In the genomic region with DNA sequence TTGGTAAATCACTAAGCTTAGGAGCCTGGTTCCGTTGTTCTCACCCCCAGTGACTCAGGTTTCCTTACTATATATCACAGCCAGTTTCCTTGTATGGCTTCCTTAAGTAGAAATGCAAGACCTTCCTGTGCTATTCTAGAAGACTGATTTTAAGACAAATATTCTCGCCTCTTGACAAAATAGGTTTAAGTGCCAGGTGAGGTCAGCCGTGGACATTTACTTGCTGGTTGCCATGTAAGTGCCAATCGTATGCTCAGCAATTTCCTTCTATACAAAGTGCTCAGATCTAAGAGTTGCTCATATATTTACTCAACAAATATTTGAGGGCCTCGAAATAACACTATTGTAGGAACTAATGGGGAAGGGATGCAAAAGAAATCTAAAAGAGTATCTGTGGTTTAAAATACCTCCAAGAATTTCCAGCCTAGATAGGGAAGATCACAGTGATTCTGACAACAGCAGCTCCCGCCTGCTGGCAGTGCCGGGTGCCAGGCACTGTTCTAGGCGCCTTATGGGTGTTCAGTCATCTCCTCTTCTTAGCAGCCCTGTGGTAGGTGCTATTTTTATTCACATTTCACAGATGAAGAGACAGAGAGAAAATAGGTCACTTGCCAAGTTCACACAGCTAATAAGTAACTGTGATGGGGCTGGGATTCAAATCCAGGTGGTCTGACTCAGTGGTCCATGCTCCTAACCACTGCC, we compare ENCODE assay signal across 8 cellular contexts.
DNase-seq lines count a peak whose midpoint lies in the region; ATAC-seq, FAIRE-seq and TF ChIP-seq lines count a peak whose summit lies in the region.

No MANE protein-coding gene starts in this region.

- ATAC-seq in HepG2 (peak; percentile 39), right lobe of liver (no peak), Panc1 (0 out of 2 replicates have a peak, but pooled peaks have one; percentile 18)

- H3K36me3 ChIP-seq in HepG2 (replicated peaks in 1 of 2; ENCODE audit: control insufficient read depth in 1 of 2, insufficient read depth in 2 of 2, low read length in 2 of 2) (no peaks in the 10 kb centered on the region), right lobe of liver (no peaks in the 10 kb centered on the region), Panc1 (ENCODE audit: control insufficient read depth, insufficient read depth, low read length) (no peaks in the 10 kb centered on the region), kidney epithelial cell (ENCODE audit: control insufficient read depth, insufficient read depth, low read length) (no peaks in the 10 kb centered on the region), endodermal cell (ENCODE audit: control insufficient read depth, insufficient read depth, low read length) (no peaks in the 10 kb centered on the region)

- H3K9me3 Mint-ChIP-seq in endodermal cell: no peaks in the 10 kb centered on the region

- H3K4me1 ChIP-seq in HepG2 (ENCODE audit: insufficient read depth, low read length) (peaks cover 18% of the 10 kb centered on the region), right lobe of liver (no peaks in the 10 kb centered on the region), Panc1 (ENCODE audit: control insufficient read depth, insufficient read depth, low read length) (peaks cover 15% of the 10 kb centered on the region), endodermal cell (ENCODE audit: control insufficient read depth, insufficient read depth, low read length) (peaks cover 6% of the 10 kb centered on the region)

- TF ChIP-seq CTCF in HepG2 (CRISPR knock-in tag; IDR thresholded peaks at IDR 0.05): no peak
- no peak for TF ChIP-seq CTCF in right lobe of liver (IDR thresholded peaks at IDR 0.05)
- TF ChIP-seq CTCF in Panc1 (IDR thresholded peaks at IDR 0.05): no peak
- no peak for TF ChIP-seq CTCF in kidney epithelial cell (IDR thresholded peaks at IDR 0.05; ENCODE audit: insufficient read depth, low read length, poor library complexity, severe bottlenecking)
- TF ChIP-seq CTCF in endodermal cell (conservative IDR thresholded peaks at IDR 0.05): no peak

- no peak for TF ChIP-seq RAD21 in HepG2 (CRISPR knock-in tag; IDR thresholded peaks at IDR 0.05)

- intact Hi-C loops in HepG2 (cut with micrococcal nuclease; ENCODE audit: unreplicated experiment): no loop called here
- intact Hi-C loops in right lobe of liver (cut with DNase I): no loop called here
- intact Hi-C loops in Panc1 (cut with micrococcal nuclease; ENCODE audit: unreplicated experiment): no loop called here

- CTCF ChIA-PET in HepG2 (lab: Yijun Ruan, JAX; ENCODE audit: low intra/inter-chr PET ratio, low total read pairs): interaction anchor here (0.7 kb wide), 1 partner anchor 112 kb away, joined by 3 read pairs; no protein-coding TSS in a partner anchor
- CTCF ChIA-PET in Panc1 (lab: Charles Lee): no interaction called here

- H3K4me2 ChIP-seq in HepG2 (ENCODE audit: low read depth, low read length): no peak overlapping the region

- TF ChIP-seq POLR2A in HepG2 (IDR thresholded peaks at IDR 0.05; ENCODE audit: insufficient read depth in 1 of 2, low read depth in 2 of 2, low read length in 2 of 2): no peak
- TF ChIP-seq POLR2A in right lobe of liver (IDR thresholded peaks at IDR 0.05): no peak

- H3K79me2 ChIP-seq in HepG2 (ENCODE audit: insufficient read depth, low read length): no peaks in the 10 kb centered on the region

- no peak overlapping the region for H3K27ac ChIP-seq in HepG2 (ENCODE audit: extremely low read length, insufficient read depth, low read length)
- H3K27ac ChIP-seq in right lobe of liver: no peak overlapping the region
- peak overlapping the region; percentile 18; the same call in 1 of the 2 replicates for H3K27ac ChIP-seq in Panc1 (ENCODE audit: low read length)
- H3K27ac ChIP-seq in endodermal cell (ENCODE audit: low read depth, low read length): no peak overlapping the region

- in situ Hi-C loops in HepG2 (cut with HindIII; ENCODE audit: extremely low pct_ligation_motif_present, low pct_unique_long_range_greater_than_20kb): no loop called here
- in situ Hi-C loops in Panc1 (cut with HindIII; ENCODE audit: low pct_unique_long_range_greater_than_20kb, low sequenced_read_pairs): loop anchor here (25.0 kb wide), 1 partner anchor 112 kb away; no protein-coding TSS in a partner anchor

- no peak overlapping the region for H3K4me3 ChIP-seq in HepG2 (replicated peaks in 1 of 3; ENCODE audit: insufficient read depth in 1 of 3, low read depth in 2 of 3, low read length in 3 of 3)
- no peak overlapping the region for H3K4me3 ChIP-seq in right lobe of liver
- no peak overlapping the region for H3K4me3 ChIP-seq in Panc1 (ENCODE audit: low read depth in 2 of 2, low read length in 2 of 2)
- no peak overlapping the region for H3K4me3 ChIP-seq in kidney epithelial cell (ENCODE audit: low read depth, low read length)
- no peak overlapping the region for H3K4me3 ChIP-seq in endodermal cell (ENCODE audit: low read length)

- H3K9ac ChIP-seq in HepG2 (ENCODE audit: insufficient read depth, low read depth, low read length) (no peak overlapping the region), endodermal cell (ENCODE audit: extremely low read depth, low read length, poor library complexity, severe bottlenecking) (no peak overlapping the region)

- BruUV-seq in HepG2 (replicated peaks; lab: Mats Ljungman, UMichigan) (no TSS peak), Panc1 (replicated peaks; lab: Mats Ljungman, UMichigan) (no TSS peak)

- POLR2A ChIA-PET in HepG2 (lab: Yijun Ruan, JAX): interaction anchor here (1.2 kb wide), 1 partner anchor 164 kb away, joined by 3 read pairs; a partner anchor contains a TSS
- POLR2A ChIA-PET in Panc1 (lab: Charles Lee): no interaction called here

- no peak overlapping the region for H3K4me3 Mint-ChIP-seq in endodermal cell

- H3K9me3 ChIP-seq in HepG2 (ENCODE audit: low read length): no peaks in the 10 kb centered on the region
- no peaks in the 10 kb centered on the region for H3K9me3 ChIP-seq in right lobe of liver
- no peaks in the 10 kb centered on the region for H3K9me3 ChIP-seq in Panc1 (ENCODE audit: control insufficient read depth, insufficient read depth, low read depth, low read length)
- no peaks in the 10 kb centered on the region for H3K9me3 ChIP-seq in endodermal cell (ENCODE audit: control insufficient read depth, low read length)

- H2AFZ ChIP-seq in HepG2 (ENCODE audit: low read length): no peak overlapping the region

- H3K27ac Mint-ChIP-seq in endodermal cell: no peak overlapping the region

- TF ChIP-seq EP300 in HepG2 (IDR thresholded peaks at IDR 0.05; ENCODE audit: low read depth in 2 of 2, low read length in 2 of 2) (no peak), HepG2 (CRISPR knock-in tag; IDR thresholded peaks at IDR 0.05; ENCODE audit: borderline replicate concordance) (no peak)

- H3K27me3 Mint-ChIP-seq in endodermal cell (ENCODE audit: insufficient read depth): no peaks in the 10 kb centered on the region

- peaks cover 4% of the 10 kb centered on the region for H3K36me3 Mint-ChIP-seq in endodermal cell (ENCODE audit: low read depth)

- DNase-seq in HepG2 (ENCODE audit: low spot score): peak; percentile 63
- no peak for DNase-seq in right lobe of liver
- no peak for DNase-seq in Panc1 (ENCODE audit: low read depth, low spot score)
- peak; percentile 37 for DNase-seq in kidney epithelial cell (ENCODE audit: low read depth)
- DNase-seq in DMS114 treated with DMSO at 0.1 percent for 48 hours (lab: John Stamatoyannopoulos, UW; ENCODE audit: unreplicated experiment): no peak
- DNase-seq in endodermal cell: no peak
- DNase-seq in NCI-H526 treated with DMSO at 0.1 percent for 48 hours (lab: John Stamatoyannopoulos, UW): no peak
- DNase-seq in SHP77 (lab: John Stamatoyannopoulos, UW): no peak

- 50% methylated on average over 8 of the region's 8 CpGs for WGBS in HepG2 (ENCODE audit: low lambda C conversion rate)
- 54% methylated on average over 7 of the region's 8 CpGs for WGBS in right lobe of liver (ENCODE audit: insufficient coverage, low coverage, low lambda C conversion rate, missing lambda C conversion rate)
- WGBS in endodermal cell (ENCODE audit: insufficient coverage in 1 of 2, insufficient read length in 1 of 2), 2 experiments: 91 to 95% methylated on average over 8 of the region's 8 CpGs

- H3K4me1 Mint-ChIP-seq in endodermal cell: peaks cover 15% of the 10 kb centered on the region

- FAIRE-seq in HepG2 (lab: Jason Lieb, UNC): no peak

- H3K27me3 ChIP-seq in HepG2 (ENCODE audit: control insufficient read depth in 1 of 2, insufficient read depth in 2 of 2, low read length in 2 of 2) (no peaks in the 10 kb centered on the region), right lobe of liver (no peaks in the 10 kb centered on the region), Panc1 (ENCODE audit: control insufficient read depth, insufficient read depth, low read length) (no peaks in the 10 kb centered on the region), kidney epithelial cell (ENCODE audit: control insufficient read depth, insufficient read depth, low read length) (no peaks in the 10 kb centered on the region), endodermal cell (ENCODE audit: control insufficient read depth, insufficient read depth, low read length, poor library complexity, severe bottlenecking) (no peaks in the 10 kb centered on the region)

- no peaks in the 10 kb centered on the region for H4K20me1 ChIP-seq in HepG2 (ENCODE audit: insufficient read depth, low read length)

Comparison
In these comparisons a context has a peak if more than half of its experiments do, and no peak if none do; other contexts are left out.
1. ATAC-seq: peak in HepG2 (single experiment) and Panc1 (single experiment); none in right lobe of liver (0 of 4).
2. DNase-seq: peak in HepG2 (single experiment) and kidney epithelial cell (single experiment); none in right lobe of liver (0 of 3), Panc1 (single experiment), DMS114 treated with DMSO at 0.1 percent for 48 hours (single experiment), endodermal cell (single experiment), NCI-H526 treated with DMSO at 0.1 percent for 48 hours (single experiment) and SHP77 (0 of 2).